In the genomic region with DNA sequence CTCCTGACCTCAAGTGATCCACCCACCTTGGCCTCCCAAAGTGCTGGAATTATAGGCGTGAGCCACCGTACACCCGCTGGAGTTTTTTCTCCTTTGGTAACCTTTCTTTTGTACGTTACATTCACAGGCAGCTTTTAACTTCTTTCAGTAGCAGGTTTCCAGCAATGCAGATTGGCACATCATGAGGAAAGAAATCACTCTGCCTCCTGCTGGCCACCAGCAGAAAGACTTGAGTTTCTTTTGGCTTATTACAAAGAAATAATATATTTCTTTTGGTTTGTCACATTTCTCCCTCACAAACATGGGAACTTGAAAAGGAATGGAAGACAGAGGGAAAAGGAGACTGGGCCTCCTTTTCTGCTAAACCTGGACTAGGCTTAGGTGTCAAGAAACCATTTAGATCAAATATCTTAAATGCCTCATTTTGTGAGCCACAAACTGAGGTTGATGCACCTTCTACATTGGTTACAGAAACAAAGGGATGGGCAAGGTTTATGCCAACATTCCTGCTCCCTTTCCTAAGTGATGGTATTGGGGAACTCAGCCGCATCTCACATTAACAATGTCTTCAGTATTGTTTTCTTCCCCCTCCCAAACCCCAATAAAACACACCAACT, we compare ENCODE assay signal across 9 cellular contexts. TPM values are rescaled to one million over a fixed set of nuclear protein-coding genes. Genes with fewer than 3 reads are reported as not detected.
A peak's percentile ranks its signal among the peaks of the same experiment; 100 is the strongest.
DNase-seq lines count a peak whose midpoint lies in the region; ATAC-seq and TF ChIP-seq lines count a peak whose summit lies in the region.
"Had no signal": no experiment of that assay in that cellular context is flagged by ENCODE, and none has a peak within 500 bp of the region (broad histone marks: within the 10 kb centered on the region; RNA-seq: fewer than 3 reads in every experiment).

No MANE protein-coding gene starts in this region.

- no peaks in the 10 kb centered on the region for H3K9me3 ChIP-seq in A673 (ENCODE audit: low read depth, low read length, poor library complexity, severe bottlenecking)
- no peaks in the 10 kb centered on the region for H3K9me3 ChIP-seq in left ventricle myocardium inferior (replicated peaks)
- H3K9me3 ChIP-seq: HAP-1 had no signal

- no peaks in the 10 kb centered on the region for H3K27me3 Mint-ChIP-seq in activated naive CD8-positive, alpha-beta T cell treated with anti-CD3 and anti-CD28 coated beads for 36 hours

- H3K4me3 ChIP-seq in A673 (ENCODE audit: low read depth, low read length, poor library complexity, severe bottlenecking) (no peak overlapping the region), left ventricle myocardium inferior (no peak overlapping the region), skin epidermis (no peak overlapping the region)
- H3K4me3 ChIP-seq: HAP-1 had no signal

- peak overlapping the region; percentile 74 for H3K27ac Mint-ChIP-seq in activated naive CD8-positive, alpha-beta T cell treated with anti-CD3 and anti-CD28 coated beads for 36 hours

- intact Hi-C loops in A673 (cut with micrococcal nuclease; ENCODE audit: unreplicated experiment), result loop anchor here (2.0 to 10.0 kb wide), 6 partner anchors 43 to 367 kb away; partner anchors contain the start of genes CA14, MCL1 and SETDB1
- intact Hi-C loops in left ventricle myocardium inferior (cut with micrococcal nuclease), result loop anchor here (2.0 to 5.0 kb wide), 2 partner anchors 44 to 61 kb away; partner anchors contain the start of gene MCL1

- H3K27me3 ChIP-seq in A673 (replicated peaks; ENCODE audit: insufficient read depth, low read depth, low read length, poor library complexity), result no peaks in the 10 kb centered on the region
- no peaks in the 10 kb centered on the region for H3K27me3 ChIP-seq in left ventricle myocardium inferior (ENCODE audit: low read depth)

- CTCF ChIA-PET in A673 (lab: Charles Lee), result interaction anchor here (1.0 kb wide), 1 partner anchor 42 kb away, joined by 7 read pairs; the partner anchor contains the start of gene MCL1

- H3K4me1 ChIP-seq in A673 (ENCODE audit: insufficient read depth, low read length, poor library complexity, severe bottlenecking), result peaks cover 20% of the 10 kb centered on the region
- peaks cover 73% of the 10 kb centered on the region for H3K4me1 ChIP-seq in left ventricle myocardium inferior
- H3K4me1 ChIP-seq: HAP-1 had no signal

- no TSS peak for BruUV-seq in A673 (replicated peaks; lab: Mats Ljungman, UMichigan)

- POLR2A ChIA-PET in A673 (lab: Charles Lee; ENCODE audit: low non-redundant PET), result no interaction called here

- ATAC-seq in HG03460 (IDR thresholded peaks at IDR 0.05; ENCODE audit: unreplicated experiment), result no peak

- TF ChIP-seq CTCF in A673 (conservative IDR thresholded peaks at IDR 0.05; ENCODE audit: low read depth, low read length) (peak; percentile 73), GM12872 (IDR thresholded peaks at IDR 0.05; ENCODE audit: insufficient read depth, low read depth, low read length) (peak; percentile 74), left ventricle myocardium inferior (IDR thresholded peaks at IDR 0.05; ENCODE audit: borderline replicate concordance) (peak; percentile 76)

- H3K36me3 ChIP-seq in A673 (ENCODE audit: insufficient read depth, low read length, poor library complexity, severe bottlenecking) (peaks cover 79% of the 10 kb centered on the region), left ventricle myocardium inferior (peaks cover 69% of the 10 kb centered on the region)

- H3K4me3 Mint-ChIP-seq in activated naive CD8-positive, alpha-beta T cell treated with anti-CD3 and anti-CD28 coated beads for 36 hours, result peak overlapping the region; percentile 22

- peak; percentile 68 for DNase-seq in A673 (ENCODE audit: low spot score)
- DNase-seq in RPMI8226, result peak; percentile 71
- DNase-seq in activated naive CD8-positive, alpha-beta T cell treated with anti-CD3 and anti-CD28 coated beads for 36 hours, result peak; percentile 40
- DNase-seq in left ventricle myocardium inferior, result no peak
- no peak for DNase-seq in 8988T

- H3K27ac ChIP-seq in A673 (ENCODE audit: low read depth, low read length, poor library complexity, severe bottlenecking) (no peak overlapping the region), left ventricle myocardium inferior (replicated peaks) (peak overlapping the region; percentile 80), skin epidermis (peak overlapping the region in 18 of 21 experiments; percentile 35 to 79 (median 60))

- peaks cover 44% of the 10 kb centered on the region for H3K36me3 Mint-ChIP-seq in activated naive CD8-positive, alpha-beta T cell treated with anti-CD3 and anti-CD28 coated beads for 36 hours

- H3K9me3 Mint-ChIP-seq in activated naive CD8-positive, alpha-beta T cell treated with anti-CD3 and anti-CD28 coated beads for 36 hours, result no peaks in the 10 kb centered on the region

- H3K4me1 Mint-ChIP-seq in activated naive CD8-positive, alpha-beta T cell treated with anti-CD3 and anti-CD28 coated beads for 36 hours, result peaks cover 56% of the 10 kb centered on the region

RNA-seq across cellular contexts. Expression of gene ENSA, which starts 7.8 kb away (rescaled TPM):
- total RNA-seq in A673 (2021) (222 and 237 TPM in 2 replicates), left ventricle myocardium inferior (129 TPM)
- total RNA-seq in activated naive CD8-positive, alpha-beta T cell treated with anti-CD3 and anti-CD28 coated beads for 36 hours, result 100 to 1,000 TPM; 195 to 214 TPM

RNA-seq across cellular contexts. Expression of gene MCL1, which starts 42.2 kb away (rescaled TPM):
- total RNA-seq in A673 (2021) (123 and 163 TPM in 2 replicates), left ventricle myocardium inferior (97.0 TPM)
- 100 to 1,000 TPM; 209 to 217 TPM for total RNA-seq in activated naive CD8-positive, alpha-beta T cell treated with anti-CD3 and anti-CD28 coated beads for 36 hours

Comparison
In these comparisons a context has a peak if more than half of its experiments do, and no peak if none do; other contexts are left out.
1. DNase-seq: peak in A673 (single experiment), RPMI8226 (single experiment) and activated naive CD8-positive, alpha-beta T cell treated with anti-CD3 and anti-CD28 coated beads for 36 hours (single experiment); none in left ventricle myocardium inferior (single experiment) and 8988T (single experiment).
2. Peak in every context shown above with its lines, with median percentiles within 50 percentile points of each other: CTCF ChIP-seq.